8 cellular contexts compared by ENCODE assay signal in the genomic region with DNA sequence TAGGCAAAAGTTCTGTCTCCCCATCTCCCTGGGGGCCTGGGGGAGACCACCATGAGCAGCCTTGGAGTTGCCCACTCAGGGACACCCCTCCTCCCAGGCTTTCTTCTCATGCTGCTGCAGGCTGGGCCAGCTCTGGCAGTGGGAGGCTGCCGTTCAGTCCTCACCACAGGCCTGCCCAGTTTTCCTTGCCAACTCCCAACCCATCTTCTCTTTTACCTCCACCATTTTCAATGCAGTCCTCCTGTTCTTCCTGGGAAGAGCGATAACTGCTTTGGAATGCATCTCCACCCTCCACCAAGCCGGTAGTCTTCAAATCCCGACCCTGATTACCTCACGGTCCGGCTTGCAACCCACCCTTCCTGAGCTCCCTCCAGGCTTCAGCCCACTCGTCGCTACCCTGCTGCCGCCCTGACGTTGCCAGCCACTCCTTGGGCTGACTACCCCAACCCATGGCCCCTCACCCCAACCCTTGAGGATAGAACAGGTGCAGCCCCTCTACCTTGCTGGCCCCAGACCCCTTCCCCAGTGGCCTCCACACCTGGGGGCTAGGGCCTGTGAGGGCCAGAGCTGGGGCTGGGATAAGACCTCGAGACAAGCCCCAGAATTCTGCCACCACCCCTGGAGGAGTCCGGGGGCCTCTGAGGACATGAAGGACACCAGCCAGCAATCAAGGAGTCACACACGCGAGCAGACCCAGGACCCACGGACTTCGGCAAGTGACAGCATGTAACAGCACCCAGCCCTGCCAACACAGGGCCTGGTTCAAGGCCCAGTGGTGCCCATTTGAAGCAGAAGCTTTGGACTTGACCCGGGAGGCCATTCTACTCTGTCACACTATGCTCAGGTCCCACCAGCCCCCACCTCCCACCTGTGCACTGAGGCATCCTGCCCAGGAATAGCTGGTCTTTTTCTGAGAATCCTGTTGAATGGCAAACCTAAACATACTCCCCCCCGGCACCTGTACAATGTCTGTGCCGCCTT. TPM values are rescaled to one million over a fixed set of nuclear protein-coding genes. Genes with fewer than 3 reads are reported as not detected.
DNase-seq lines count a peak whose midpoint lies in the region; ATAC-seq and TF ChIP-seq lines count a peak whose summit lies in the region.

No MANE protein-coding gene starts in this region.

- H3K4me1 Mint-ChIP-seq in activated naive CD8-positive, alpha-beta T cell (ENCODE audit: low read depth), result peaks cover 97% of the 10 kb centered on the region
- peaks cover 100% of the 10 kb centered on the region for H3K4me1 Mint-ChIP-seq in stimulated activated naive CD8-positive, alpha-beta T cell treated with anti-CD3 and anti-CD28 coated beads, Interleukin-15, amount 100 ng/mL, for 72 hours

- ATAC-seq in left cardiac atrium (peak; percentile 35 to 54), GM18517 (IDR thresholded peaks at IDR 0.05; ENCODE audit: unreplicated experiment) (no peak), HG02870 (IDR thresholded peaks at IDR 0.05; ENCODE audit: unreplicated experiment) (no peak)
- no peak for ATAC-seq in stimulated activated naive CD8-positive, alpha-beta T cell treated with anti-CD3 and anti-CD28 coated beads, Interleukin-15, amount 100 ng/mL, for 72 hours

- no peak overlapping the region for H3K27ac ChIP-seq in HEK293 (ENCODE audit: extremely low read depth, low read depth, low read length)

- peaks cover 0 to 83% of the 10 kb centered on the region in 2 experiments; a peak in 1 of 3 replicates for H3K36me3 ChIP-seq in HEK293 (ENCODE audit: control insufficient read depth in 2 of 2, insufficient read depth in 1 of 2, low read length in 2 of 2)

- no peaks in the 10 kb centered on the region for H3K9me3 Mint-ChIP-seq in activated naive CD8-positive, alpha-beta T cell (ENCODE audit: low read depth)
- H3K9me3 Mint-ChIP-seq in stimulated activated naive CD8-positive, alpha-beta T cell treated with anti-CD3 and anti-CD28 coated beads, Interleukin-15, amount 100 ng/mL, for 72 hours, result no peaks in the 10 kb centered on the region

- peaks cover 14% of the 10 kb centered on the region for H3K36me3 Mint-ChIP-seq in activated naive CD8-positive, alpha-beta T cell

- intact Hi-C loops in left cardiac atrium (cut with DNase I), result no loop called here

- POLR2A ChIA-PET in HEK293 (lab: Yijun Ruan, JAX), result interaction anchor here (3.4 kb wide), 1 partner anchor 10 kb away, joined by 19 read pairs; the partner anchor contains the start of gene WDR1

- no peaks in the 10 kb centered on the region for H3K9me3 ChIP-seq in HEK293 (ENCODE audit: control insufficient read depth, insufficient read depth, low read depth, low read length)

- H3K4me3 ChIP-seq in HEK293 (ENCODE audit: low read depth, low read length), result no peak overlapping the region

- no peaks in the 10 kb centered on the region for H3K27me3 Mint-ChIP-seq in activated naive CD8-positive, alpha-beta T cell
- H3K27me3 Mint-ChIP-seq in stimulated activated naive CD8-positive, alpha-beta T cell treated with anti-CD3 and anti-CD28 coated beads, Interleukin-15, amount 100 ng/mL, for 72 hours, result no peaks in the 10 kb centered on the region

- DNase-seq in left cardiac atrium (no peak), GM10266 (ENCODE audit: extremely low spot score) (no peak)
- no peak for DNase-seq in stimulated activated naive CD8-positive, alpha-beta T cell treated with anti-CD3 and anti-CD28 coated beads, Interleukin-15, amount 100 ng/mL, for 72 hours
- no peak for DNase-seq in activated CD8-positive, alpha-beta memory T cell treated with anti-CD3 and anti-CD28 coated beads, Interleukin-2, amount 50 U/mL, for 4 hours

- peak overlapping the region; percentile 59 for H3K4me3 Mint-ChIP-seq in activated naive CD8-positive, alpha-beta T cell
- H3K4me3 Mint-ChIP-seq in stimulated activated naive CD8-positive, alpha-beta T cell treated with anti-CD3 and anti-CD28 coated beads, Interleukin-15, amount 100 ng/mL, for 72 hours, result peak overlapping the region; percentile 69 to 83

- CTCF ChIA-PET in HEK293 (lab: Yijun Ruan, JAX), result no interaction called here

- H3K4me1 ChIP-seq in HEK293 (ENCODE audit: control insufficient read depth, insufficient read depth, low read length), result no peaks in the 10 kb centered on the region

- peak overlapping the region; percentile 89 for H3K27ac Mint-ChIP-seq in activated naive CD8-positive, alpha-beta T cell
- H3K27ac Mint-ChIP-seq in stimulated activated naive CD8-positive, alpha-beta T cell treated with anti-CD3 and anti-CD28 coated beads, Interleukin-15, amount 100 ng/mL, for 72 hours, result peak overlapping the region; percentile 76 to 97

- TF ChIP-seq CTCF in HEK293 (tag by site-specific recombination; IDR thresholded peaks at IDR 0.05) (no peak), GM10266 (IDR thresholded peaks at IDR 0.05; ENCODE audit: control insufficient read depth, insufficient read depth, low read depth, missing control alignments) (no peak)

TF ChIP-seq in HEK293, 187 proteins besides CTCF, POLR2A, EP300 and RAD21:
- TF ChIP-seq ZNF654 (tag by site-specific recombination; IDR thresholded peaks at IDR 0.05; ENCODE audit: low read depth) (no peak), ZNF645 (tag by site-specific recombination; IDR thresholded peaks at IDR 0.05) (no peak), ZFP41 (tag by site-specific recombination; IDR thresholded peaks at IDR 0.05; ENCODE audit: borderline replicate concordance) (no peak), ZNF548 (tag by site-specific recombination; IDR thresholded peaks at IDR 0.05) (0 out of 2 replicates have a peak, but pooled peaks have one; percentile 38), ZBTB8A (tag by site-specific recombination; IDR thresholded peaks at IDR 0.05) (no peak), ZNF785 (tag by site-specific recombination; IDR thresholded peaks at IDR 0.05) (no peak)

RNA-seq across cellular contexts. Expression of gene WDR1, which starts 9.2 kb away (rescaled TPM):
- total RNA-seq in left cardiac atrium, result 100 to 1,000 TPM; 206 to 267 TPM

Comparison
In these comparisons a context has a peak if more than half of its experiments do, and no peak if none do; other contexts are left out.
1. ATAC-seq: peak in left cardiac atrium (2 of 2); none in stimulated activated naive CD8-positive, alpha-beta T cell treated with anti-CD3 and anti-CD28 coated beads, Interleukin-15, amount 100 ng/mL, for 72 hours (single experiment), GM18517 (single experiment) and HG02870 (single experiment).